In the genomic region with DNA sequence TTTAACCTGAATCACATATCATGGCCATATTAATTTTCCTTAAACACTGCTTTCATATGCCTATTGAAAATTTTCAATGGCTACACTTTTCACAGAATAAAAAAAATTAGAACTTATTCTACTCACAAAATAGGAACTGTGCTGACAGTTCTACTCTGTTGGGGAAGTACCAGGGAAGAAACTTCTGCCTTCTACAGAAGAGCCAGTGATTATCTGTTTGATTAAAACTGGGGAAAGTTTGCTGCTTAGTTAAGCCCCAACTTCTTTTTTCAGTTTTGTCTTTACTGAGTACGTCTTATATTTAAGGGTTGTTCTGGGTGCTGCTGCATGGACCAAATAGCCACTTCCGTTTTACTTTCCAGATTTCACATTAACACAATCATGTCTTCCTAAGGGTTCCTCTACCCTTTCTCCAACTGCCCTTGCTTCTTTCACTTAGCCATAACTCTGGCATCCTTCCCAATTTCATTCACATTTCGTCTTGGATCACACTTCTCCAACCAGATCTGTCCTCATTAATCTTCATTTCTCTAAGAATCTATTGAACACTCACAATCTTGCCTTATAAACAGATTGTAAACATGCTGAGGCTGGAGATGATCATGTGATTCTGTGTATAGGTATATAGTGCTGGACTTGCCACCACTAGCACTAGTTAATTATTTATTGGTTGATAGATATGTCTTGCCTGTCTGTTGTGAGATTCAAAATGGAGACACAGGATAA, we compare ENCODE assay signal across 11 cellular contexts. TPM values are rescaled to one million over a fixed set of nuclear protein-coding genes. Genes with fewer than 3 reads are reported as not detected.
A peak's percentile ranks its signal among the peaks of the same experiment; 100 is the strongest.
DNase-seq lines count a peak whose midpoint lies in the region; ATAC-seq and TF ChIP-seq lines count a peak whose summit lies in the region.
"Had no signal": no experiment of that assay in that cellular context is flagged by ENCODE, and none has a peak within 500 bp of the region (broad histone marks: within the 10 kb centered on the region; RNA-seq: fewer than 3 reads in every experiment).

No MANE protein-coding gene starts in this region.

- POLR2A ChIA-PET in activated CD8-positive, alpha-beta T cell treated with anti-CD3 and anti-CD28 coated beads for 36 hours (lab: Charles Lee) = no interaction called here
- POLR2A ChIA-PET in activated CD8-positive, alpha-beta T cell treated with anti-CD3 and anti-CD28 coated beads, Interleukin-2, amount 10 ng/mL, durations not matched to agents 7 days and 5 days (lab: Charles Lee) = no interaction called here
- POLR2A ChIA-PET in T-cell (lab: Charles Lee) = no interaction called here

- no peaks in the 10 kb centered on the region for H3K36me3 Mint-ChIP-seq in activated CD8-positive, alpha-beta T cell treated with anti-CD3 and anti-CD28 coated beads for 36 hours (ENCODE audit: low read depth)
- H3K36me3 Mint-ChIP-seq in activated CD8-positive, alpha-beta T cell treated with anti-CD3 and anti-CD28 coated beads, Interleukin-2, amount 10 ng/mL, durations not matched to agents 7 days and 5 days (ENCODE audit: low read depth) = peaks cover 6% of the 10 kb centered on the region
- no peaks in the 10 kb centered on the region for H3K36me3 Mint-ChIP-seq in T-cell

- H3K27me3 Mint-ChIP-seq in activated CD8-positive, alpha-beta T cell treated with anti-CD3 and anti-CD28 coated beads for 36 hours = peaks cover 8% of the 10 kb centered on the region
- peaks cover 5% of the 10 kb centered on the region for H3K27me3 Mint-ChIP-seq in activated CD8-positive, alpha-beta T cell treated with anti-CD3 and anti-CD28 coated beads, Interleukin-2, amount 10 ng/mL, durations not matched to agents 7 days and 5 days (ENCODE audit: low read depth)
- peaks cover 7 to 21% of the 10 kb centered on the region in 2 donors for H3K27me3 Mint-ChIP-seq in T-cell

- intact Hi-C loops in activated CD8-positive, alpha-beta T cell treated with anti-CD3 and anti-CD28 coated beads for 36 hours (cut with micrococcal nuclease) = no loop called here

- peaks cover 30% of the 10 kb centered on the region for H3K79me2 ChIP-seq in smooth muscle cell (ENCODE audit: low read depth)

- no peaks in the 10 kb centered on the region for H3K27me3 ChIP-seq in smooth muscle cell (ENCODE audit: low read depth)
- H3K27me3 ChIP-seq: foreskin keratinocyte had no signal

- no peak overlapping the region for H3K4me3 ChIP-seq in smooth muscle cell

- H4K20me1 ChIP-seq in smooth muscle cell (ENCODE audit: low read depth) = peaks cover 17% of the 10 kb centered on the region

- CTCF ChIA-PET in activated CD8-positive, alpha-beta T cell treated with anti-CD3 and anti-CD28 coated beads for 36 hours (lab: Charles Lee) = no interaction called here
- CTCF ChIA-PET in activated CD8-positive, alpha-beta T cell treated with anti-CD3 and anti-CD28 coated beads, Interleukin-2, amount 10 ng/mL, durations not matched to agents 7 days and 5 days (lab: Charles Lee) = no interaction called here
- CTCF ChIA-PET in T-cell (lab: Charles Lee) = interaction anchor here in 1 of 2 donors (0.7 kb wide), 1 partner anchor 324 kb away, joined by 3 read pairs; no protein-coding TSS in a partner anchor

- no peak for TF ChIP-seq CTCF in activated CD8-positive, alpha-beta T cell treated with anti-CD3 and anti-CD28 coated beads for 36 hours (IDR thresholded peaks at IDR 0.05)
- no peak for TF ChIP-seq CTCF in smooth muscle cell (IDR thresholded peaks at IDR 0.05; ENCODE audit: borderline replicate concordance, insufficient read depth, poor library complexity, severe bottlenecking)

- WGBS in smooth muscle cell (ENCODE audit: low lambda C conversion rate) = 87% methylated on average over 3 of the region's 3 CpGs

- ATAC-seq in activated CD8-positive, alpha-beta T cell treated with anti-CD3 and anti-CD28 coated beads for 36 hours = no peak
- no peak for ATAC-seq in activated CD8-positive, alpha-beta T cell treated with anti-CD3 and anti-CD28 coated beads, Interleukin-2, amount 10 ng/mL, durations not matched to agents 7 days and 5 days
- ATAC-seq in HG02623 (IDR thresholded peaks at IDR 0.05; ENCODE audit: unreplicated experiment) (peak; percentile 30), T-cell (replicated peaks in 1 of 4) (no peak)
- ATAC-seq: foreskin keratinocyte had no signal

- H3K27ac Mint-ChIP-seq in activated CD8-positive, alpha-beta T cell treated with anti-CD3 and anti-CD28 coated beads for 36 hours = peak overlapping the region; percentile 85
- H3K27ac Mint-ChIP-seq in activated CD8-positive, alpha-beta T cell treated with anti-CD3 and anti-CD28 coated beads, Interleukin-2, amount 10 ng/mL, durations not matched to agents 7 days and 5 days = no peak overlapping the region
- H3K27ac Mint-ChIP-seq in T-cell = peak overlapping the region; percentile 9 to 52
- H3K27ac Mint-ChIP-seq: T-helper 1 cell treated with Interleukin-12 subunit alpha and Interleukin-12 subunit beta and Interleukin-4 antibody, amounts not matched to agents 30 μg/mL and 1 μg/mL, for 36 hours had no signal

- no peak overlapping the region for H3K4me3 Mint-ChIP-seq in activated CD8-positive, alpha-beta T cell treated with anti-CD3 and anti-CD28 coated beads for 36 hours
- no peak overlapping the region for H3K4me3 Mint-ChIP-seq in activated CD8-positive, alpha-beta T cell treated with anti-CD3 and anti-CD28 coated beads, Interleukin-2, amount 10 ng/mL, durations not matched to agents 7 days and 5 days
- H3K4me3 Mint-ChIP-seq in T-cell = peak overlapping the region in 1 of 3 donors; percentile 84
- H3K4me3 Mint-ChIP-seq: T-helper 1 cell treated with Interleukin-12 subunit alpha and Interleukin-12 subunit beta and Interleukin-4 antibody, amounts not matched to agents 30 μg/mL and 1 μg/mL, for 36 hours had no signal

- H3F3A ChIP-seq in smooth muscle cell (ENCODE audit: low read depth) = no peaks in the 10 kb centered on the region

- no peak overlapping the region for H3K4me2 ChIP-seq in smooth muscle cell

- H3K9me3 ChIP-seq in smooth muscle cell (replicated peaks; ENCODE audit: low read depth) = no peaks in the 10 kb centered on the region

- peak overlapping the region; percentile 93 for H2AFZ ChIP-seq in smooth muscle cell (ENCODE audit: low read depth)

- no peaks in the 10 kb centered on the region for H3K36me3 ChIP-seq in smooth muscle cell (ENCODE audit: low read depth)

- peaks cover 11% of the 10 kb centered on the region for H3K4me1 ChIP-seq in smooth muscle cell (ENCODE audit: low read depth)

- H3K9me3 Mint-ChIP-seq in activated CD8-positive, alpha-beta T cell treated with anti-CD3 and anti-CD28 coated beads for 36 hours = no peaks in the 10 kb centered on the region
- no peaks in the 10 kb centered on the region for H3K9me3 Mint-ChIP-seq in activated CD8-positive, alpha-beta T cell treated with anti-CD3 and anti-CD28 coated beads, Interleukin-2, amount 10 ng/mL, durations not matched to agents 7 days and 5 days (ENCODE audit: insufficient read depth)
- H3K9me3 Mint-ChIP-seq in T-cell = peaks cover 0 to 4% (median 0%) of the 10 kb centered on the region in 3 donors

- no peak for DNase-seq in activated CD8-positive, alpha-beta T cell treated with anti-CD3 and anti-CD28 coated beads for 36 hours
- no peak for DNase-seq in activated CD8-positive, alpha-beta T cell treated with anti-CD3 and anti-CD28 coated beads, Interleukin-2, amount 10 ng/mL, durations not matched to agents 7 days and 5 days
- DNase-seq in T-cell (no peak), smooth muscle cell (lab: John Stamatoyannopoulos, UW; ENCODE audit: unreplicated experiment) (no peak), T-helper 9 cell (no peak), NCI-H774 (lab: John Stamatoyannopoulos, UW) (no peak)
- DNase-seq in effector CD4-positive, alpha-beta T cell = no peak
- DNase-seq: foreskin keratinocyte, occipital lobe had no signal

- H3K9ac ChIP-seq in smooth muscle cell (ENCODE audit: low read depth) = no peak overlapping the region

- H3K27ac ChIP-seq in smooth muscle cell (ENCODE audit: low read depth) = no peak overlapping the region
- H3K27ac ChIP-seq: foreskin keratinocyte had no signal

- peaks cover 37% of the 10 kb centered on the region for H3K4me1 Mint-ChIP-seq in activated CD8-positive, alpha-beta T cell treated with anti-CD3 and anti-CD28 coated beads for 36 hours (ENCODE audit: low read depth)
- peaks cover 28% of the 10 kb centered on the region for H3K4me1 Mint-ChIP-seq in activated CD8-positive, alpha-beta T cell treated with anti-CD3 and anti-CD28 coated beads, Interleukin-2, amount 10 ng/mL, durations not matched to agents 7 days and 5 days (ENCODE audit: low read depth)
- peaks cover 40 to 46% (median 45%) of the 10 kb centered on the region in 3 donors for H3K4me1 Mint-ChIP-seq in T-cell

RNA-seq across cellular contexts. Expression of a gene that starts 1.9 kb away (rescaled TPM):
- total RNA-seq in activated CD8-positive, alpha-beta T cell treated with anti-CD3 and anti-CD28 coated beads for 36 hours = 10 to 100 TPM; 46.4 to 55.4 TPM
- 10 to 100 TPM; 48.9 to 51.3 TPM for total RNA-seq in activated CD8-positive, alpha-beta T cell treated with anti-CD3 and anti-CD28 coated beads, Interleukin-2, amount 10 ng/mL, durations not matched to agents 7 days and 5 days
- total RNA-seq in T-cell (10 to 100 TPM; 44.2 to 55.2 (median 52.7) TPM), smooth muscle cell (78.0 and 78.8 TPM in 2 replicates)
- polyA plus RNA-seq in smooth muscle cell = 35.2 and 36.8 TPM in 2 replicates
